ENCODE assay signal across 21 cellular contexts in the genomic region with DNA sequence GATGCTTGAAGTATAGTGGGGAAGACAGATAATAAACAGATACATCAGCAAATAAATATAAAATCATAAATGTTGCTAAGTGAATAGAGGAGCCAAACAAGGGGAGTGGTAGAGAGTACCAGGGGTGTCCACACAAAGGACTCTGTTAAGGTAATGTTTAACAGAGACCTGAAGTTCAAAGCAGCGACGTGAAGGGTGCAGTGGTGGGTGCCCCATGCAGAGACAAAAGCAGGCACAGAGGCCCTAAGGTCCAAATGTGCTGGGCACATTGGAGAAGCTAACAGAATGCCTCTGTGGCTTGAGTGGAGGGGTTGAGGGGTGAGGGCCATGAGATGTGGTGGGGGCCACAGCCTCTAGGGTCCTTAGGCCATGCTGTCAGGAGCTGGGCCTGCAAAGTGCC.
"Had no signal": no experiment of that assay in that cellular context is flagged by ENCODE, and none has a peak within 500 bp of the region (broad histone marks: within the 10 kb centered on the region; RNA-seq: fewer than 3 reads in every experiment).

No MANE protein-coding gene starts in this region.

- H3K4me3 Mint-ChIP-seq: dendritic cell treated with granulocyte-macrophage colony-stimulating factor and Interleukin-4, amounts not matched to agents 40 ng/mL and 50 ng/mL, for 4 days; effector memory CD8-positive, alpha-beta T cell; immature natural killer cell; mesothelial cell of epicardium had no signal

- H3K79me2 ChIP-seq: hepatocyte had no signal

- H3K9me3 ChIP-seq: colonic mucosa, esophagus muscularis mucosa, gastroesophageal sphincter, heart left ventricle, left lung, lower lobe of right lung, mucosa of descending colon had no signal

- H3K27me3 ChIP-seq: colonic mucosa, esophagus muscularis mucosa, foreskin keratinocyte, gastroesophageal sphincter, heart left ventricle, hepatocyte, left lung had no signal

- H3K27me3 Mint-ChIP-seq: effector memory CD8-positive, alpha-beta T cell had no signal

- H3K27ac Mint-ChIP-seq: dendritic cell treated with granulocyte-macrophage colony-stimulating factor and Interleukin-4, amounts not matched to agents 40 ng/mL and 50 ng/mL, for 4 days; effector memory CD8-positive, alpha-beta T cell; immature natural killer cell; mesothelial cell of epicardium had no signal

- ATAC-seq: effector memory CD8-positive, alpha-beta T cell; foreskin keratinocyte; gastroesophageal sphincter; heart left ventricle; left lung; left ventricle myocardium superior; lower lobe of right lung; mucosa of descending colon had no signal

- H3K4me2 ChIP-seq: hepatocyte had no signal

- H3K27ac ChIP-seq: colonic mucosa, esophagus muscularis mucosa, foreskin keratinocyte, gastroesophageal sphincter, heart left ventricle, hepatocyte, left lung, lower lobe of right lung had no signal

- H3K4me1 Mint-ChIP-seq: immature natural killer cell had no signal

- H3K4me1 ChIP-seq: colonic mucosa, esophagus muscularis mucosa, foreskin keratinocyte, gastroesophageal sphincter, heart left ventricle, left lung, lower lobe of right lung had no signal

- DNase-seq: cerebellar nuclear complex; colonic mucosa; cortex of kidney; effector CD8-positive, alpha-beta T cell; effector memory CD8-positive, alpha-beta T cell; foreskin keratinocyte; heart left ventricle; hypothalamus; immature natural killer cell; islet precursor cell; kidney; kidney glomerular epithelial cell; left lung; left ventricle myocardium superior; lower lobe of right lung; mucosa of descending colon had no signal

- H3K36me3 Mint-ChIP-seq: immature natural killer cell, mesothelial cell of epicardium had no signal

- H3K9me3 Mint-ChIP-seq: dendritic cell treated with granulocyte-macrophage colony-stimulating factor and Interleukin-4, amounts not matched to agents 40 ng/mL and 50 ng/mL, for 4 days; effector memory CD8-positive, alpha-beta T cell; immature natural killer cell; mesothelial cell of epicardium had no signal

- H3K4me3 ChIP-seq: colonic mucosa, esophagus muscularis mucosa, gastroesophageal sphincter, heart left ventricle, hepatocyte, left lung, lower lobe of right lung, mucosa of descending colon had no signal

- H3K36me3 ChIP-seq: colonic mucosa, esophagus muscularis mucosa, gastroesophageal sphincter, heart left ventricle, left lung, lower lobe of right lung had no signal
